11 cellular contexts compared by ENCODE assay signal in genomic region chr16:85471469-85472431, GRCh38.
A peak's percentile ranks its signal among the peaks of the same experiment; 100 is the strongest.
DNase-seq lines count a peak whose midpoint lies in the region; ATAC-seq and TF ChIP-seq lines count a peak whose summit lies in the region.
"Had no signal": no experiment of that assay in that cellular context is flagged by ENCODE, and none has a peak within 500 bp of the region (broad histone marks: within the 10 kb centered on the region; RNA-seq: fewer than 3 reads in every experiment).

No MANE protein-coding gene starts in this region.

- DNase-seq in ELF-1 (ENCODE audit: low read depth, low spot score), result peak; percentile 84
- DNase-seq in NCI-H2107 treated with DMSO at 0.1 percent for 48 hours (lab: John Stamatoyannopoulos, UW; ENCODE audit: unreplicated experiment), result peak; percentile 82
- peak in 1 of 2 donors; percentile 82 for DNase-seq in breast epithelium (ENCODE audit: low spot score in 2 of 2)
- DNase-seq in prostate gland (ENCODE audit: low spot score), result peak; percentile 83
- DNase-seq in NCI-H526 (lab: John Stamatoyannopoulos, UW), result no peak
- DNase-seq in NCI-H2171 (lab: John Stamatoyannopoulos, UW), result no peak
- DNase-seq in SW 1271 (lab: John Stamatoyannopoulos, UW), result no peak
- DNase-seq: adrenal gland, HCEC 1CT, spleen had no signal

- H3K27me3 ChIP-seq in breast epithelium (no peaks in the 10 kb centered on the region), prostate gland (replicated peaks; ENCODE audit: insufficient read depth) (no peaks in the 10 kb centered on the region)
- H3K27me3 ChIP-seq: adrenal gland, spleen had no signal

- intact Hi-C loops in breast epithelium (cut with DNase I; ENCODE audit: low total_unique reads), result no loop called here
- intact Hi-C loops in prostate gland (cut with DNase I), result no loop called here

- H3K36me3 ChIP-seq in breast epithelium (no peaks in the 10 kb centered on the region), prostate gland (no peaks in the 10 kb centered on the region)
- H3K36me3 ChIP-seq: adrenal gland, spleen had no signal

- TF ChIP-seq POLR2A in breast epithelium (IDR thresholded peaks at IDR 0.05) (no peak), prostate gland (IDR thresholded peaks at IDR 0.05) (no peak)

- 57% methylated on average over 15 of the region's 15 CpGs for WGBS in prostate gland

- peak in 1 of 3 donors; percentile 19 for TF ChIP-seq CTCF in breast epithelium (IDR thresholded peaks at IDR 0.05)
- TF ChIP-seq CTCF in prostate gland (IDR thresholded peaks at IDR 0.05), result peak in 3 of 4 experiments; percentile 31 to 38 (median 36)

- H3K9me3 ChIP-seq in breast epithelium, result no peaks in the 10 kb centered on the region
- no peaks in the 10 kb centered on the region for H3K9me3 ChIP-seq in prostate gland
- H3K9me3 ChIP-seq: adrenal gland, spleen had no signal

- H3K27ac ChIP-seq in breast epithelium (peak overlapping the region; percentile 69 to 74), prostate gland (peak overlapping the region; percentile 24 to 37)
- H3K27ac ChIP-seq: spleen had no signal

- H3K4me3 ChIP-seq in breast epithelium (no peak overlapping the region), prostate gland (no peak overlapping the region)
- H3K4me3 ChIP-seq: adrenal gland, spleen had no signal

- H3K4me1 ChIP-seq in breast epithelium (no peaks in the 10 kb centered on the region), prostate gland (replicated peaks) (peaks cover 13% of the 10 kb centered on the region)

- ATAC-seq in GM21515 (IDR thresholded peaks at IDR 0.05; ENCODE audit: unreplicated experiment), result no peak

Comparison
In these comparisons a context has a peak if more than half of its experiments do, and no peak if none do; other contexts are left out.
1. DNase-seq: peak in ELF-1 (single experiment), NCI-H2107 treated with DMSO at 0.1 percent for 48 hours (single experiment) and prostate gland (single experiment); none in NCI-H526 (0 of 2), NCI-H2171 (single experiment) and SW 1271 (0 of 2).